1 cellular context compared by ENCODE assay signal in the genomic region with DNA sequence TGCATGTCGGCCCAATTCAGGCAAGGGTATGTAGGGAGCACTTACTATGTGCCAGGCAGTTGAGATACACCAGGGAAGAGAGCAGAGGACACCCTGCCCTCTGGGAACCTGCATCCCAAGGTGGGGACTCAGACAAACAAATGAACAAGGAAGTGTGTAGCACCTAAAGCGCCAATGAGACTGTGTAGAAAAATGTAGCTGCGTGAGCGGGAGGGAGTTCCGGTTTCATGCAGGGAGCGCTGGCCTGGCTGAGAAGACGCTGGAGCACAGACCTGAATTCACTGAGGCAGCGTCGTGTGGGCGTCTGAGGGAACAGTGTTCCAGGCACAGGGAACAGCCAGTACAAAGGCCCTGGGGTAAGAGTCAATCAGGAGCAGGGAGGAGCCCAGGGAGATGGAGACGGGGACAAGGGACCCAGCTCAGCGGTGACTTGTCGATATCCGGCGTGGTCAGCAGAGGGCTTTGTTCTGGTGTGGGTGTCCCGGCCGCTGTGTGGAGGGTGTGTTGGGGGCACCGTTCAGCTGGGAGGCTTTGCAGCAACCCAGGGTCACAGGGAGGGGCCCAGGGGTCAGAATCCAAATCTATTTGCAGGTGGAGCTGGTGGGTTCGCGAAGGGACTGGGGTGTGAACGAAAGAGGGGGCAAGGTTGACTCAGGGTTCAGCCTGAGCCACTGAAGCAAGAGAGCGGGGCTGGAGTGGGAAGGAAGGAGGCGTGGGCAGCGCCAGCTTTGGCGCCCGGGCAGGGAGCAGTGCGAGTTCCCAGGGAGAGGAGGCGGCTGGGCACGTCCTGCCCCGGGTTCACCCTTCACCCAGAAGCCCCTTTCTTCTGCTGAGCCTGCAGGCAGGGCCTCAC.
TF ChIP-seq lines count a peak whose summit lies in the region.

No MANE protein-coding gene starts in this region.

TF ChIP-seq in WTC11, 78 proteins besides CTCF, POLR2A, EP300 and RAD21:
- TF ChIP-seq MYBL2 (CRISPR knock-in tag; IDR thresholded peaks at IDR 0.05): no peak
- TF ChIP-seq TCF7 (CRISPR knock-in tag; IDR thresholded peaks at IDR 0.05; ENCODE audit: low read depth): no peak
- no peak for TF ChIP-seq SP1 (CRISPR knock-in tag; conservative IDR thresholded peaks at IDR 0.05)
- TF ChIP-seq, protein P1, sequence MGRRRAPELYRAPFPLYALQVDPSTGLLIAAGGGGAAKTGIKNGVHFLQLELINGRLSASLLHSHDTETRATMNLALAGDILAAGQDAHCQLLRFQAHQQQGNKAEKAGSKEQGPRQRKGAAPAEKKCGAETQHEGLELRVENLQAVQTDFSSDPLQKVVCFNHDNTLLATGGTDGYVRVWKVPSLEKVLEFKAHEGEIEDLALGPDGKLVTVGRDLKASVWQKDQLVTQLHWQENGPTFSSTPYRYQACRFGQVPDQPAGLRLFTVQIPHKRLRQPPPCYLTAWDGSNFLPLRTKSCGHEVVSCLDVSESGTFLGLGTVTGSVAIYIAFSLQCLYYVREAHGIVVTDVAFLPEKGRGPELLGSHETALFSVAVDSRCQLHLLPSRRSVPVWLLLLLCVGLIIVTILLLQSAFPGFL (CRISPR knock-in tag; IDR thresholded peaks at IDR 0.05; ENCODE audit: borderline replicate concordance): no peak
- TF ChIP-seq ETV6 (CRISPR knock-in tag; IDR thresholded peaks at IDR 0.05): no peak
- no peak for TF ChIP-seq ZNF425 (CRISPR knock-in tag; conservative IDR thresholded peaks at IDR 0.05)
- TF ChIP-seq ATF1 (CRISPR knock-in tag; IDR thresholded peaks at IDR 0.05): no peak
- TF ChIP-seq E2F1 (CRISPR knock-in tag; IDR thresholded peaks at IDR 0.05): no peak
- TF ChIP-seq, protein P2, sequence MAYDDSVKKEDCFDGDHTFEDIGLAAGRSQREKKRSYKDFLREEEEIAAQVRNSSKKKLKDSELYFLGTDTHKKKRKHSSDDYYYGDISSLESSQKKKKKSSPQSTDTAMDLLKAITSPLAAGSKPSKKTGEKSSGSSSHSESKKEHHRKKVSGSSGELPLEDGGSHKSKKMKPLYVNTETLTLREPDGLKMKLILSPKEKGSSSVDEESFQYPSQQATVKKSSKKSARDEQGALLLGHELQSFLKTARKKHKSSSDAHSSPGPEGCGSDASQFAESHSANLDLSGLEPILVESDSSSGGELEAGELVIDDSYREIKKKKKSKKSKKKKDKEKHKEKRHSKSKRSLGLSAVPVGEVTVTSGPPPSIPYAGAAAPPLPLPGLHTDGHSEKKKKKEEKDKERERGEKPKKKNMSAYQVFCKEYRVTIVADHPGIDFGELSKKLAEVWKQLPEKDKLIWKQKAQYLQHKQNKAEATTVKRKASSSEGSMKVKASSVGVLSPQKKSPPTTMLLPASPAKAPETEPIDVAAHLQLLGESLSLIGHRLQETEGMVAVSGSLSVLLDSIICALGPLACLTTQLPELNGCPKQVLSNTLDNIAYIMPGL (CRISPR knock-in tag; IDR thresholded peaks at IDR 0.05): no peak
- no peak for TF ChIP-seq E2F4 (CRISPR knock-in tag; IDR thresholded peaks at IDR 0.05; ENCODE audit: borderline replicate concordance, low read depth)
- no peak for TF ChIP-seq JUN (CRISPR knock-in tag; IDR thresholded peaks at IDR 0.05)
- no peak for TF ChIP-seq E2F5 (CRISPR knock-in tag; IDR thresholded peaks at IDR 0.05)
